Comparison of ENCODE assay signal across 1 cellular context in the genomic region with DNA sequence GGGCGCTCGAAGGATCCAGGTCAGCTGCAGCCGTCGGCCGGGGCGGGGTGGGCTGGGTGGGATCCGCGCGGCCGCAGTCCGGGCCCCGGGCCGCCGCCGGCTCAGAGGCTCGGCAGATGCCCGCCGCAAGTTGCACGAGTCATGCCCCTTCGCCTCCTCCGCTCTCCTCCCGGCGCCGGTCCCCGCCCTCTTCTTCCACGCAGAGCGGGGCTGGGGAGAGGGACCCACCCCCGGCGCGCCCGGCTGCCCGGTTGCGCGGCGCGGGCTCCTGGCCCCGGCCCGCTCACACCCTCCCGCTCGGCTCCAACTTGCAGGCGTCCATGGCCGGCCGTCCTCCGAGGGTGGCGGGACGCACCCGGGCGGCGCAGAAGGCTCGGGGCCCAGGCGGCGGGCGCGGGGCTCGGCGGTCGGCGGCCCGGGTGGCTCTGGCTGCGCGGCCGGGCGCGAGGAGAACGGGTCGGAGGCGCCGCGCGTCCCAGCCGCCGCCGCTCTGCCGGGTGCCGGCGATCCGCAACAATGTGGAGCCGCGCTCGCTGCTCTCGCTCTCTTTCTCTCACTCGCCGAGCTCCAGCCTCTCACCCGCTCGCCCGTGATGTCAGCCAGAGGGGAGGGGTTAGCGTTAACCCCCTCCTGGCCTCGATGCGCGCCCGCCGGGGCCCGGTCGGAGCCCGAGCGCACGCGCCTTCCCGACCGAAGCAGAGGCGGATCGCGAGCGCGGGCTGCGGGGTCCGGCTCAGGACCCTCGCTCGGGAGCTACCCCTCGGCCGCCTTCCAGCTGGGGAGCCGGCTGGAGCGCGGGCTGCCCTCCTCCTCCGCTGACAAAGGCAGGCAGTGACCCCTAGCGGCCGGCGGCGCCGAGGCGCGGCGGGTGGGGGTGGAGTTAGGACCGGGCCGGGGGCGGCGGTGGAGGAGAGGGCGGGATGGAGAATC.
A peak's percentile ranks its signal among the peaks of the same experiment; 100 is the strongest.
TF ChIP-seq lines count a peak whose summit lies in the region.

A gene with protein sequence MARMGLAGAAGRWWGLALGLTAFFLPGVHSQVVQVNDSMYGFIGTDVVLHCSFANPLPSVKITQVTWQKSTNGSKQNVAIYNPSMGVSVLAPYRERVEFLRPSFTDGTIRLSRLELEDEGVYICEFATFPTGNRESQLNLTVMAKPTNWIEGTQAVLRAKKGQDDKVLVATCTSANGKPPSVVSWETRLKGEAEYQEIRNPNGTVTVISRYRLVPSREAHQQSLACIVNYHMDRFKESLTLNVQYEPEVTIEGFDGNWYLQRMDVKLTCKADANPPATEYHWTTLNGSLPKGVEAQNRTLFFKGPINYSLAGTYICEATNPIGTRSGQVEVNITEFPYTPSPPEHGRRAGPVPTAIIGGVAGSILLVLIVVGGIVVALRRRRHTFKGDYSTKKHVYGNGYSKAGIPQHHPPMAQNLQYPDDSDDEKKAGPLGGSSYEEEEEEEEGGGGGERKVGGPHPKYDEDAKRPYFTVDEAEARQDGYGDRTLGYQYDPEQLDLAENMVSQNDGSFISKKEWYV (minus strand): TSS at position 550 of the 930 bp plus-strand sequence. CDS start 647 bp downstream, outside the sequence.

TF ChIP-seq in HEK293, 187 proteins besides CTCF, POLR2A, EP300 and RAD21 (continued from another document and continues in another):
- TF ChIP-seq ZBTB11 (tag by site-specific recombination; conservative IDR thresholded peaks at IDR 0.05; ENCODE audit: low read depth) (0 out of 2 replicates have a peak, but pooled peaks have one; percentile 17), ATF2 (tag by site-specific recombination; IDR thresholded peaks at IDR 0.05; ENCODE audit: low read depth) (no peak), ZNF518A (tag by site-specific recombination; conservative IDR thresholded peaks at IDR 0.05; ENCODE audit: low read depth) (no peak), ZBTB48 (tag by site-specific recombination; IDR thresholded peaks at IDR 0.05) (0 out of 2 replicates have a peak, but pooled peaks have one; percentile 20), ZNF174 (tag by site-specific recombination; IDR thresholded peaks at IDR 0.05) (no peak), SP3 (tag by site-specific recombination; IDR thresholded peaks at IDR 0.05) (peak; percentile 49), ZNF610 (tag by site-specific recombination; IDR thresholded peaks at IDR 0.05; ENCODE audit: borderline replicate concordance) (peak; percentile 29; the same call in 1 of the 2 replicates), ZNF391 (tag by site-specific recombination; IDR thresholded peaks at IDR 0.05; ENCODE audit: borderline replicate concordance, low read depth) (0 out of 2 replicates have a peak, but pooled peaks have one; percentile 66), GLIS2 (tag by site-specific recombination; IDR thresholded peaks at IDR 0.05) (0 out of 2 replicates have a peak, but pooled peaks have one; percentile 8), ZNF837 (tag by site-specific recombination; IDR thresholded peaks at IDR 0.05) (no peak), ZNF600 (tag by site-specific recombination; IDR thresholded peaks at IDR 0.05) (peak; percentile 72), ZIC2 (tag by site-specific recombination; IDR thresholded peaks at IDR 0.05) (peak; percentile 38; the same call in 1 of the 2 replicates), ZNF280D (tag by site-specific recombination; IDR thresholded peaks at IDR 0.05) (no peak), EGR2 (tag by site-specific recombination; IDR thresholded peaks at IDR 0.05; ENCODE audit: low read depth) (peak; percentile 84; the same call in 1 of the 2 replicates), ZNF302 (tag by site-specific recombination; IDR thresholded peaks at IDR 0.05; ENCODE audit: low read depth) (no peak), SP7 (tag by site-specific recombination; IDR thresholded peaks at IDR 0.05) (peak; percentile 37; the same call in 1 of the 2 replicates), FEZF1 (tag by site-specific recombination; IDR thresholded peaks at IDR 0.05) (no peak), ZNF398 (tag by site-specific recombination; IDR thresholded peaks at IDR 0.05) (peak; percentile 46; the same call in 1 of the 2 replicates), ZNF654 (tag by site-specific recombination; IDR thresholded peaks at IDR 0.05; ENCODE audit: low read depth) (peak; percentile 25; the same call in 1 of the 2 replicates), ZNF561 (tag by site-specific recombination; IDR thresholded peaks at IDR 0.05; ENCODE audit: borderline replicate concordance) (peak; percentile 63; the same call in 1 of the 2 replicates), ZEB2 (tag by site-specific recombination; IDR thresholded peaks at IDR 0.05) (peak; percentile 43; the same call in 1 of the 2 replicates)
- TF ChIP-seq, protein P1, sequence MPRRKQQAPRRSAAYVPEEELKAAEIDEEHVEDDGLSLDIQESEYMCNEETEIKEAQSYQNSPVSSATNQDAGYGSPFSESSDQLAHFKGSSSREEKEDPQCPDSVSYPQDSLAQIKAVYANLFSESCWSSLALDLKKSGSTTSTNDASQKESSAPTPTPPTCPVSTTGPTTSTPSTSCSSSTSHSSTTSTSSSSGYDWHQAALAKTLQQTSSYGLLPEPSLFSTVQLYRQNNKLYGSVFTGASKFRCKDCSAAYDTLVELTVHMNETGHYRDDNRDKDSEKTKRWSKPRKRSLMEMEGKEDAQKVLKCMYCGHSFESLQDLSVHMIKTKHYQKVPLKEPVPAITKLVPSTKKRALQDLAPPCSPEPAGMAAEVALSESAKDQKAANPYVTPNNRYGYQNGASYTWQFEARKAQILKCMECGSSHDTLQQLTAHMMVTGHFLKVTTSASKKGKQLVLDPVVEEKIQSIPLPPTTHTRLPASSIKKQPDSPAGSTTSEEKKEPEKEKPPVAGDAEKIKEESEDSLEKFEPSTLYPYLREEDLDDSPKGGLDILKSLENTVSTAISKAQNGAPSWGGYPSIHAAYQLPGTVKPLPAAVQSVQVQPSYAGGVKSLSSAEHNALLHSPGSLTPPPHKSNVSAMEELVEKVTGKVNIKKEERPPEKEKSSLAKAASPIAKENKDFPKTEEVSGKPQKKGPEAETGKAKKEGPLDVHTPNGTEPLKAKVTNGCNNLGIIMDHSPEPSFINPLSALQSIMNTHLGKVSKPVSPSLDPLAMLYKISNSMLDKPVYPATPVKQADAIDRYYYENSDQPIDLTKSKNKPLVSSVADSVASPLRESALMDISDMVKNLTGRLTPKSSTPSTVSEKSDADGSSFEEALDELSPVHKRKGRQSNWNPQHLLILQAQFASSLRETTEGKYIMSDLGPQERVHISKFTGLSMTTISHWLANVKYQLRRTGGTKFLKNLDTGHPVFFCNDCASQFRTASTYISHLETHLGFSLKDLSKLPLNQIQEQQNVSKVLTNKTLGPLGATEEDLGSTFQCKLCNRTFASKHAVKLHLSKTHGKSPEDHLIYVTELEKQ (tag by site-specific recombination; IDR thresholded peaks at IDR 0.05; ENCODE audit: borderline replicate concordance), result no peak
